Comparison of ENCODE assay signal across 8 cellular contexts in the genomic region with DNA sequence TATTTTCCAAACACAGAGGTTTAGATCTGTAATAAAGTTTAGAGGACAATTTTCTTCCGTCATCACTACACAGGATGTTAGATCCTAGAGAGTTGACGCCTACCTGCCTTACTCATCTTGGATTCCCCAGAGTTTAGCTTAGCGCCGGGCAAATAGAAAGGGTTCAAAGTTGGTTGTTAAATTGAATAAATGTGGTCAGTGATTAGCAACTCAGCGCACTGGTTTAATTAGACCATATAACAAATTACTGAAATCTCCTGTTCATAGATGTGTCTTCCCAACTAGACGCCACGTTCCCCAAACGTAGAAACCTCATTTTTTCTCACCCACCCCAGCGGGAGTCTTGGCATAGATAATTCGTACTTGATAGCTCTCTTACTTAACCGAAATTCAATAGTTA. TPM values are rescaled to one million over a fixed set of nuclear protein-coding genes. Genes with fewer than 3 reads are reported as not detected.
DNase-seq lines count a peak whose midpoint lies in the region; ATAC-seq lines count a peak whose summit lies in the region.

No MANE protein-coding gene starts in this region.

- H3K14ac ChIP-seq in trophoblast cell (ENCODE audit: low read length) = peak overlapping the region; percentile 46

- no peak overlapping the region for H4K12ac ChIP-seq in trophoblast cell (ENCODE audit: low read depth, low read length)

- H4K91ac ChIP-seq in trophoblast cell (ENCODE audit: low read depth, low read length) = no peak overlapping the region

- H3K4me3 ChIP-seq in Jurkat, Clone E6-1 (ENCODE audit: low read length) = peak overlapping the region; percentile 90
- no peak overlapping the region for H3K4me3 ChIP-seq in trophoblast cell (ENCODE audit: low read depth, low read length)

- H3K4me1 ChIP-seq in trophoblast cell (ENCODE audit: control insufficient read depth in 1 of 2, insufficient read depth in 2 of 2, low read length in 2 of 2) = no peaks in the 10 kb centered on the region

- H2AFZ ChIP-seq in trophoblast cell (ENCODE audit: insufficient read depth, low read length, poor library complexity) = peak overlapping the region; percentile 60

- peaks cover 2% of the 10 kb centered on the region for H3K9me3 ChIP-seq in trophoblast cell (ENCODE audit: insufficient read depth, low read depth, low read length)

- H3K27ac ChIP-seq in trophoblast cell (ENCODE audit: low read depth, low read length) = peak overlapping the region; percentile 41

- no peaks in the 10 kb centered on the region for H3K27me3 ChIP-seq in trophoblast cell (ENCODE audit: insufficient read depth, low read length)

- no peak overlapping the region for H2BK5ac ChIP-seq in trophoblast cell (ENCODE audit: low read depth, low read length, poor library complexity)

- H3K4ac ChIP-seq in trophoblast cell (ENCODE audit: low read depth, low read length) = no peak overlapping the region

- H3K4me2 ChIP-seq in trophoblast cell (ENCODE audit: low read length) = peak overlapping the region; percentile 83

- H2BK120ac ChIP-seq in trophoblast cell (ENCODE audit: insufficient read depth, low read length, poor library complexity) = no peak overlapping the region

- peaks cover 9% of the 10 kb centered on the region for H3K79me1 ChIP-seq in trophoblast cell (ENCODE audit: low read length)

- no CpG with 5 or more reads among the region's 11 CpGs for WGBS in trophoblast cell (ENCODE audit: extremely low coverage, insufficient coverage, insufficient read length)

- H3K18ac ChIP-seq in trophoblast cell (ENCODE audit: low read length) = no peak overlapping the region

- H4K8ac ChIP-seq in trophoblast cell (ENCODE audit: low read depth, low read length) = peak overlapping the region; percentile 47

- peak; percentile 30 for ATAC-seq in GM21717 (IDR thresholded peaks at IDR 0.05; ENCODE audit: unreplicated experiment)

- DNase-seq in GM03348 (ENCODE audit: low spot score) (peak; percentile 11), activated T-cell treated with anti-CD3 and anti-CD28 coated beads for 4 hours (peak; percentile 41), foreskin melanocyte (peak; percentile 12), trophoblast cell (peak; percentile 2 to 43), NCI-H2171 (lab: John Stamatoyannopoulos, UW) (no peak), middle frontal gyrus (ENCODE audit: extremely low spot score, low spot score) (no peak)
- DNase-seq in Jurkat, Clone E6-1 (ENCODE audit: low read depth, low spot score) = peak; percentile 1

- peaks cover 2% of the 10 kb centered on the region for H3K79me2 ChIP-seq in trophoblast cell (ENCODE audit: control insufficient read depth, insufficient read depth, low read length, poor library complexity)

- H3K36me3 ChIP-seq in trophoblast cell (ENCODE audit: control insufficient read depth in 1 of 2, insufficient read depth in 2 of 2, low read length in 2 of 2) = no peaks in the 10 kb centered on the region

- no peak overlapping the region for H3K23ac ChIP-seq in trophoblast cell (ENCODE audit: low read length)

- no peak overlapping the region for H3K9ac ChIP-seq in trophoblast cell (ENCODE audit: low read length)

- H2AK5ac ChIP-seq in trophoblast cell (ENCODE audit: low read length) = no peak overlapping the region

- no peak overlapping the region for H2BK12ac ChIP-seq in trophoblast cell (ENCODE audit: low read length)

RNA-seq across cellular contexts. Expression of gene UFM1, which starts 0.8 kb away (rescaled TPM):
- polyA plus RNA-seq in Jurkat, Clone E6-1 (2012; ENCODE audit: insufficient read depth, insufficient read length) = 44.0 TPM
- 57.3 and 61.8 TPM in 2 replicates for polyA plus RNA-seq in trophoblast cell (2013)

Comparison
In these comparisons a context has a peak if more than half of its experiments do, and no peak if none do; other contexts are left out.
1. DNase-seq: peak in GM03348 (single experiment), Jurkat, Clone E6-1 (single experiment), activated T-cell treated with anti-CD3 and anti-CD28 coated beads for 4 hours (single experiment), foreskin melanocyte (single experiment) and trophoblast cell (2 of 2); none in NCI-H2171 (single experiment) and middle frontal gyrus (single experiment).